ENCODE assay signal across 1 cellular context in the genomic region with DNA sequence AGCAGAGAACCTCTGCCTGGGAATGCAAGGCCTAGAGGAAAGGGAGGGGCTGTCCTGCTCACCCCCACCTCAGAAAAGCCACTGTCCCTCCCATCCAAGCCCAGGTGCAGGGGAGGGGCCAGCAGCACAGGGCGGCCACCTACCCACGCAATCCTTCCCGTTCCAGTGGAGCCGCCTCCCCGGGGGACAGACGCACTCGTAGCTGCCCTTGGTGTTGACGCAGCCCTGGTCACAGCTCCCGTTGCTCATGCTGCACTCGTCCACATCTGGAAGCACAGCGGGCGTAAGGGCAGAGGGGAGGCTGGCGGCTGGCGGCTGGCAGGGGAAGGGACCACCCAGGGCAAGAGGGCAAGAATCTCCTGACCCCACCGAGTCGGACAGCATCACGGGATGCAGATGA.
TF ChIP-seq lines count a peak whose summit lies in the region.

No MANE protein-coding gene starts in this region.

TF ChIP-seq in GM23338, 12 proteins besides CTCF, POLR2A, EP300 and RAD21:
- no peak for TF ChIP-seq EZH2 (IDR thresholded peaks at IDR 0.05; ENCODE audit: low read depth, unreplicated experiment)
- TF ChIP-seq JUNB (IDR thresholded peaks at IDR 0.05; ENCODE audit: unreplicated experiment) = no peak
- no peak for TF ChIP-seq ZNF114 (CRISPR knock-in tag; IDR thresholded peaks at IDR 0.05)
- TF ChIP-seq, protein P1, sequence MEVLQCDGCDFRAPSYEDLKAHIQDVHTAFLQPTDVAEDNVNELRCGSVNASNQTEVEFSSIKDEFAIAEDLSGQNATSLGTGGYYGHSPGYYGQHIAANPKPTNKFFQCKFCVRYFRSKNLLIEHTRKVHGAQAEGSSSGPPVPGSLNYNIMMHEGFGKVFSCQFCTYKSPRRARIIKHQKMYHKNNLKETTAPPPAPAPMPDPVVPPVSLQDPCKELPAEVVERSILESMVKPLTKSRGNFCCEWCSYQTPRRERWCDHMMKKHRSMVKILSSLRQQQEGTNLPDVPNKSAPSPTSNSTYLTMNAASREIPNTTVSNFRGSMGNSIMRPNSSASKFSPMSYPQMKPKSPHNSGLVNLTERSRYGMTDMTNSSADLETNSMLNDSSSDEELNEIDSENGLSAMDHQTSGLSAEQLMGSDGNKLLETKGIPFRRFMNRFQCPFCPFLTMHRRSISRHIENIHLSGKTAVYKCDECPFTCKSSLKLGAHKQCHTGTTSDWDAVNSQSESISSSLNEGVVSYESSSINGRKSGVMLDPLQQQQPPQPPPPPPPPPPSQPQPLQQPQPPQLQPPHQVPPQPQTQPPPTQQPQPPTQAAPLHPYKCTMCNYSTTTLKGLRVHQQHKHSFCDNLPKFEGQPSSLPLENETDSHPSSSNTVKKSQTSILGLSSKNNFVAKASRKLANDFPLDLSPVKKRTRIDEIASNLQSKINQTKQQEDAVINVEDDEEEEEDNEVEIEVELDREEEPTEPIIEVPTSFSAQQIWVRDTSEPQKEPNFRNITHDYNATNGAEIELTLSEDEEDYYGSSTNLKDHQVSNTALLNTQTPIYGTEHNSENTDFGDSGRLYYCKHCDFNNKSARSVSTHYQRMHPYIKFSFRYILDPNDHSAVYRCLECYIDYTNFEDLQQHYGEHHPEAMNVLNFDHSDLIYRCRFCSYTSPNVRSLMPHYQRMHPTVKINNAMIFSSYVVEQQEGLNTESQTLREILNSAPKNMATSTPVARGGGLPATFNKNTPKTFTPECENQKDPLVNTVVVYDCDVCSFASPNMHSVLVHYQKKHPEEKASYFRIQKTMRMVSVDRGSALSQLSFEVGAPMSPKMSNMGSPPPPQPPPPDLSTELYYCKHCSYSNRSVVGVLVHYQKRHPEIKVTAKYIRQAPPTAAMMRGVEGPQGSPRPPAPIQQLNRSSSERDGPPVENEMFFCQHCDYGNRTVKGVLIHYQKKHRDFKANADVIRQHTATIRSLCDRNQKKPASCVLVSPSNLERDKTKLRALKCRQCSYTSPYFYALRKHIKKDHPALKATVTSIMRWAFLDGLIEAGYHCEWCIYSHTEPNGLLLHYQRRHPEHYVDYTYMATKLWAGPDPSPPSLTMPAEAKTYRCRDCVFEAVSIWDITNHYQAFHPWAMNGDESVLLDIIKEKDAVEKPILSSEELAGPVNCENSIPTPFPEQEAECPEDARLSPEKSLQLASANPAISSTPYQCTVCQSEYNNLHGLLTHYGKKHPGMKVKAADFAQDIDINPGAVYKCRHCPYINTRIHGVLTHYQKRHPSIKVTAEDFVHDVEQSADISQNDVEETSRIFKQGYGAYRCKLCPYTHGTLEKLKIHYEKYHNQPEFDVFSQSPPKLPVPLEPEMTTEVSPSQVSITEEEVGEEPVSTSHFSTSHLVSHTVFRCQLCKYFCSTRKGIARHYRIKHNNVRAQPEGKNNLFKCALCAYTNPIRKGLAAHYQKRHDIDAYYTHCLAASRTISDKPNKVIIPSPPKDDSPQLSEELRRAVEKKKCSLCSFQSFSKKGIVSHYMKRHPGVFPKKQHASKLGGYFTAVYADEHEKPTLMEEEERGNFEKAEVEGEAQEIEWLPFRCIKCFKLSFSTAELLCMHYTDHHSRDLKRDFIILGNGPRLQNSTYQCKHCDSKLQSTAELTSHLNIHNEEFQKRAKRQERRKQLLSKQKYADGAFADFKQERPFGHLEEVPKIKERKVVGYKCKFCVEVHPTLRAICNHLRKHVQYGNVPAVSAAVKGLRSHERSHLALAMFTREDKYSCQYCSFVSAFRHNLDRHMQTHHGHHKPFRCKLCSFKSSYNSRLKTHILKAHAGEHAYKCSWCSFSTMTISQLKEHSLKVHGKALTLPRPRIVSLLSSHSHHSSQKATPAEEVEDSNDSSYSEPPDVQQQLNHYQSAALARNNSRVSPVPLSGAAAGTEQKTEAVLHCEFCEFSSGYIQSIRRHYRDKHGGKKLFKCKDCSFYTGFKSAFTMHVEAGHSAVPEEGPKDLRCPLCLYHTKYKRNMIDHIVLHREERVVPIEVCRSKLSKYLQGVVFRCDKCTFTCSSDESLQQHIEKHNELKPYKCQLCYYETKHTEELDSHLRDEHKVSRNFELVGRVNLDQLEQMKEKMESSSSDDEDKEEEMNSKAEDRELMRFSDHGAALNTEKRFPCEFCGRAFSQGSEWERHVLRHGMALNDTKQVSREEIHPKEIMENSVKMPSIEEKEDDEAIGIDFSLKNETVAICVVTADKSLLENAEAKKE (CRISPR knock-in tag; IDR thresholded peaks at IDR 0.05) = no peak
- no peak for TF ChIP-seq CREB1 (CRISPR knock-in tag; IDR thresholded peaks at IDR 0.05; ENCODE audit: low read depth)
- TF ChIP-seq STAT1 (IDR thresholded peaks at IDR 0.05; ENCODE audit: unreplicated experiment) = no peak
- no peak for TF ChIP-seq EZH2phosphoT487 (IDR thresholded peaks at IDR 0.05; ENCODE audit: unreplicated experiment)
- TF ChIP-seq, protein P2, sequence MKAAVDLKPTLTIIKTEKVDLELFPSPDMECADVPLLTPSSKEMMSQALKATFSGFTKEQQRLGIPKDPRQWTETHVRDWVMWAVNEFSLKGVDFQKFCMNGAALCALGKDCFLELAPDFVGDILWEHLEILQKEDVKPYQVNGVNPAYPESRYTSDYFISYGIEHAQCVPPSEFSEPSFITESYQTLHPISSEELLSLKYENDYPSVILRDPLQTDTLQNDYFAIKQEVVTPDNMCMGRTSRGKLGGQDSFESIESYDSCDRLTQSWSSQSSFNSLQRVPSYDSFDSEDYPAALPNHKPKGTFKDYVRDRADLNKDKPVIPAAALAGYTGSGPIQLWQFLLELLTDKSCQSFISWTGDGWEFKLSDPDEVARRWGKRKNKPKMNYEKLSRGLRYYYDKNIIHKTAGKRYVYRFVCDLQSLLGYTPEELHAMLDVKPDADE (IDR thresholded peaks at IDR 0.05) = no peak
